In genomic region chr7:44072364-44073231, GRCh38 we compare ENCODE assay signal across 8 cellular contexts.
DNase-seq lines count a peak whose midpoint lies in the region; ATAC-seq and TF ChIP-seq lines count a peak whose summit lies in the region.

No MANE protein-coding gene starts in this region.

- no peaks in the 10 kb centered on the region for H3K9me3 Mint-ChIP-seq in central memory CD8-positive, alpha-beta T cell

- H3K36me3 Mint-ChIP-seq in central memory CD8-positive, alpha-beta T cell (ENCODE audit: insufficient read depth) = peaks cover 16% of the 10 kb centered on the region

- H3K79me2 ChIP-seq in DOHH2 (ENCODE audit: control insufficient read depth, low read length) = no peaks in the 10 kb centered on the region

- in situ Hi-C loops in KBM-7 (cut with MboI; ENCODE audit: low pct_unique_long_range_greater_than_20kb, low sequenced_read_pairs) = no loop called here

- H3K4me1 Mint-ChIP-seq in central memory CD8-positive, alpha-beta T cell = peaks cover 12% of the 10 kb centered on the region

- no peak overlapping the region for H3K4me2 ChIP-seq in DOHH2 (ENCODE audit: low read length)

- no peak overlapping the region for H3K4me3 Mint-ChIP-seq in central memory CD8-positive, alpha-beta T cell

- H3K27ac ChIP-seq in DOHH2 (ENCODE audit: low read depth, low read length) = no peak overlapping the region

- H3F3A ChIP-seq in DOHH2 (ENCODE audit: control insufficient read depth, insufficient read depth) = peaks cover 15% of the 10 kb centered on the region

- H3K27ac Mint-ChIP-seq in central memory CD8-positive, alpha-beta T cell (ENCODE audit: low read depth) = peak overlapping the region; percentile 19

- peaks cover 7% of the 10 kb centered on the region; the same call in 1 of the 2 replicates for H3K27me3 ChIP-seq in DOHH2 (ENCODE audit: control insufficient read depth, low read length)

- H3K9me2 ChIP-seq in DOHH2 (replicated peaks; ENCODE audit: control insufficient read depth, low read length) = no peaks in the 10 kb centered on the region

- TF ChIP-seq CTCF in DOHH2 (IDR thresholded peaks at IDR 0.05; ENCODE audit: low read depth, low read length, poor library complexity, severe bottlenecking) = peak; percentile 96

- H3K36me3 ChIP-seq in DOHH2 (ENCODE audit: control insufficient read depth, low read length) = peaks cover 59% of the 10 kb centered on the region

- ATAC-seq in central memory CD8-positive, alpha-beta T cell (replicated peaks; ENCODE audit: extremely low read depth, poor library complexity, severe bottlenecking) = no peak
- ATAC-seq in HG02981 (IDR thresholded peaks at IDR 0.05; ENCODE audit: unreplicated experiment) (no peak), GM21529 (IDR thresholded peaks at IDR 0.05; ENCODE audit: unreplicated experiment) (no peak)

- H3K4me1 ChIP-seq in DOHH2 (ENCODE audit: control insufficient read depth, low read length) = peaks cover 5% of the 10 kb centered on the region; the same call in 1 of the 2 replicates

- peak; percentile 48 for DNase-seq in KBM-7
- peak; percentile 85 for DNase-seq in SW480 (ENCODE audit: low spot score)
- DNase-seq in central memory CD8-positive, alpha-beta T cell (ENCODE audit: low spot score in 2 of 2) = no peak
- peak; percentile 50 for DNase-seq in kidney glomerular epithelial cell (lab: John Stamatoyannopoulos, UW)
- DNase-seq in stimulated activated CD8-positive, alpha-beta memory T cell treated with anti-CD3 and anti-CD28 coated beads, Interleukin-4, amount 100 ng/mL, for 48 hours = peak; percentile 66

- no peak overlapping the region for H3K4me3 ChIP-seq in DOHH2 (ENCODE audit: low read length)

- H4K20me1 ChIP-seq in DOHH2 (ENCODE audit: control insufficient read depth, insufficient read depth, low read depth, low read length) = no peaks in the 10 kb centered on the region

- H3K9me3 ChIP-seq in DOHH2 (ENCODE audit: control insufficient read depth, insufficient read depth, low read length) = no peaks in the 10 kb centered on the region

- no peaks in the 10 kb centered on the region for H3K27me3 Mint-ChIP-seq in central memory CD8-positive, alpha-beta T cell

Comparison
In these comparisons a context has a peak if more than half of its experiments do, and no peak if none do; other contexts are left out.
1. DNase-seq: peak in KBM-7 (single experiment), SW480 (single experiment), kidney glomerular epithelial cell (single experiment) and stimulated activated CD8-positive, alpha-beta memory T cell treated with anti-CD3 and anti-CD28 coated beads, Interleukin-4, amount 100 ng/mL, for 48 hours (single experiment); none in central memory CD8-positive, alpha-beta T cell (0 of 2).